ENCODE assay signal across 8 cellular contexts in the genomic region with DNA sequence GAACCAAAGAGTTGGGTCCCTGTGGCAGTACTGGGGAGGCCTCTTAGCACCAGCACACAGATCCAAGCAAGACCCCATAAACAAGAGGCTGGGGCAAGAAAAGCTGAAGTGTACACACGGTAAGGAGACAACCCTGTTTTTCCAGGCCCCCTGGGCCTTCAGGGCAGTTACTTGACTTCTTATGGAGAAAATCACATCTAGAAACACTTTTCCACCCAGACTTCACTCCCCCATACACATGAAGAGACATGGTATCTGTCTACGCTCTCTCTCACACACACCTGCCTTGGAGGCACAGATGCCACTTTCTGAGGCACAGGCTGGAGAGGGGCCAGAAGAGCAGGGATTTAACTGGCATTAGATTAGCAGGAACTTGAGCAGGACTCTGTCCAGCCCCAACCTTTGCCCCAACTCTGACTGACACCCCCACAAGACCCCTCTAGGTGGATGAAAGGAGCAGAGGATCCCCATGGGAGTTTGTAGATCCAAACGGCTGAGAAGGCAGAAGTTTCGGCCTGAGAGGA. TPM values are rescaled to one million over a fixed set of nuclear protein-coding genes. Genes with fewer than 3 reads are reported as not detected.
DNase-seq lines count a peak whose midpoint lies in the region; ATAC-seq, FAIRE-seq and TF ChIP-seq lines count a peak whose summit lies in the region.

No MANE protein-coding gene starts in this region.

- no peak for TF ChIP-seq RAD21 in A549 (conservative IDR thresholded peaks at IDR 0.05 in 1 of 2, IDR thresholded peaks at IDR 0.05 in 1 of 2)

- no peak for TF ChIP-seq POLR2A in A549 (IDR thresholded peaks at IDR 0.05; ENCODE audit: low read length)

- DNase-seq in A549 (ENCODE audit: low read depth in 1 of 2, low spot score in 1 of 2) (no peak), HT-29 (ENCODE audit: low spot score) (peak; percentile 9), mammary epithelial cell (no peak)
- no peak for DNase-seq in activated CD4-positive, CD25-positive, alpha-beta regulatory T cell (lab: John Stamatoyannopoulos, UW)

- H3K9me3 ChIP-seq in A549 (no peaks in the 10 kb centered on the region), mammary epithelial cell (replicated peaks; ENCODE audit: insufficient read depth, low read length) (no peaks in the 10 kb centered on the region), muscle layer of colon (ENCODE audit: low read length) (no peaks in the 10 kb centered on the region)

- in situ Hi-C loops in mammary epithelial cell (cut with MboI; ENCODE audit: low sequenced_read_pairs in 2 of 2): no loop called here

- no peak for ATAC-seq in A549
- ATAC-seq in GM21723 (IDR thresholded peaks at IDR 0.05; ENCODE audit: unreplicated experiment): no peak
- ATAC-seq in HG02885 (IDR thresholded peaks at IDR 0.05; ENCODE audit: poor library complexity, unreplicated experiment): no peak
- ATAC-seq in GM18502 (IDR thresholded peaks at IDR 0.05; ENCODE audit: poor library complexity, unreplicated experiment): no peak

- no peaks in the 10 kb centered on the region for H4K20me1 ChIP-seq in mammary epithelial cell (ENCODE audit: insufficient read depth, low read length)

- H2AFZ ChIP-seq in mammary epithelial cell (ENCODE audit: low read depth, low read length): no peak overlapping the region

- peak overlapping the region; percentile 63 for H3K9ac ChIP-seq in mammary epithelial cell (ENCODE audit: insufficient read depth, low read length)
- peak overlapping the region; percentile 92 for H3K9ac ChIP-seq in muscle layer of colon (ENCODE audit: low read length)

- no TSS peak for BruUV-seq in mammary epithelial cell (replicated peaks; lab: Mats Ljungman, UMichigan)

- dilution Hi-C loops in mammary epithelial cell (cut with HindIII; ENCODE audit: low sequenced_read_pairs): no loop called here

- POLR2A ChIA-PET in A549 (lab: Yijun Ruan, JAX): no interaction called here

- 57% methylated on average over 4 of the region's 4 CpGs for WGBS in A549 (ENCODE audit: missing lambda C conversion rate)
- WGBS in mammary epithelial cell (ENCODE audit: low coverage, missing lambda C conversion rate): 63% methylated on average over 3 of the region's 4 CpGs

- peak overlapping the region; percentile 90 for H3K4me3 ChIP-seq in A549
- peak overlapping the region; percentile 7 to 80 (median 78) for H3K4me3 ChIP-seq in mammary epithelial cell (replicated peaks in 1 of 3; ENCODE audit: insufficient read depth in 1 of 3, low read depth in 2 of 3, low read length in 3 of 3)
- H3K4me3 ChIP-seq in muscle layer of colon (ENCODE audit: low read depth in 1 of 2, low read length in 2 of 2): peak overlapping the region in 1 of 2 donors; percentile 96

- H3K36me3 ChIP-seq in mammary epithelial cell (ENCODE audit: insufficient read depth, low read length): peaks cover 5% of the 10 kb centered on the region
- peaks cover 16% of the 10 kb centered on the region for H3K36me3 ChIP-seq in muscle layer of colon (ENCODE audit: insufficient read depth, low read length)

- intact Hi-C loops in mammary epithelial cell (cut with micrococcal nuclease): no loop called here

- H3K4me1 ChIP-seq in A549: peaks cover 62% of the 10 kb centered on the region
- peaks cover 42% of the 10 kb centered on the region for H3K4me1 ChIP-seq in mammary epithelial cell (ENCODE audit: insufficient read depth, low read length)
- H3K4me1 ChIP-seq in muscle layer of colon (ENCODE audit: insufficient read depth, low read length): peaks cover 43% of the 10 kb centered on the region

- peaks cover 69% of the 10 kb centered on the region for H3K79me2 ChIP-seq in mammary epithelial cell (ENCODE audit: insufficient read depth, low read length)

- H3K4me2 ChIP-seq in A549 (peak overlapping the region; percentile 95), mammary epithelial cell (ENCODE audit: insufficient read depth, low read depth, low read length) (peak overlapping the region; percentile 78)

- H3K27me3 ChIP-seq in mammary epithelial cell (ENCODE audit: insufficient read depth, low read length) (no peaks in the 10 kb centered on the region), muscle layer of colon (ENCODE audit: control insufficient read depth in 1 of 2, insufficient read depth in 2 of 2, low read length in 2 of 2) (no peaks in the 10 kb centered on the region)

- TF ChIP-seq CTCF in A549 (IDR thresholded peaks at IDR 0.05) (no peak), mammary epithelial cell (conservative IDR thresholded peaks at IDR 0.05 in 1 of 2, IDR thresholded peaks at IDR 0.05 in 1 of 2; ENCODE audit: extremely low read depth in 1 of 2, insufficient read depth in 1 of 2, low read depth in 1 of 2, low read length in 2 of 2) (no peak)

- H3K27ac ChIP-seq in A549: peak overlapping the region; percentile 98 to 100
- H3K27ac ChIP-seq in mammary epithelial cell (ENCODE audit: insufficient read depth, low read depth, low read length): no peak overlapping the region
- peak overlapping the region; percentile 90 for H3K27ac ChIP-seq in muscle layer of colon (ENCODE audit: low read depth, low read length)

- CTCF ChIA-PET in A549 (lab: Yijun Ruan, JAX) (interaction anchor here (0.6 to 26.8 kb wide), 2 partner anchors 23 to 307 kb away, joined by 3 to 586 read pairs; partner anchors contain the start of gene MINDY1), mammary epithelial cell (lab: Charles Lee; ENCODE audit: low non-redundant PET) (no interaction called here)

- TF ChIP-seq EP300 in A549 (IDR thresholded peaks at IDR 0.05): no peak

- no peak for FAIRE-seq in A549 (lab: Jason Lieb, UNC)

TF ChIP-seq in A549, 52 proteins besides CTCF, POLR2A, EP300 and RAD21 (continues in another document):
- no peak for TF ChIP-seq ZFP36 (IDR thresholded peaks at IDR 0.05; ENCODE audit: borderline replicate concordance, partially characterized antibody)
- no peak for TF ChIP-seq RCOR1 (IDR thresholded peaks at IDR 0.05; ENCODE audit: low read depth, low read length)
- TF ChIP-seq, protein P1, sequence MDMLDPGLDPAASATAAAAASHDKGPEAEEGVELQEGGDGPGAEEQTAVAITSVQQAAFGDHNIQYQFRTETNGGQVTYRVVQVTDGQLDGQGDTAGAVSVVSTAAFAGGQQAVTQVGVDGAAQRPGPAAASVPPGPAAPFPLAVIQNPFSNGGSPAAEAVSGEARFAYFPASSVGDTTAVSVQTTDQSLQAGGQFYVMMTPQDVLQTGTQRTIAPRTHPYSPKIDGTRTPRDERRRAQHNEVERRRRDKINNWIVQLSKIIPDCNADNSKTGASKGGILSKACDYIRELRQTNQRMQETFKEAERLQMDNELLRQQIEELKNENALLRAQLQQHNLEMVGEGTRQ (IDR thresholded peaks at IDR 0.05): no peak
- TF ChIP-seq HOXB5 (CRISPR knock-in tag; IDR thresholded peaks at IDR 0.05): no peak
- TF ChIP-seq EHMT2 (IDR thresholded peaks at IDR 0.05; ENCODE audit: low read depth): no peak

RNA-seq across cellular contexts. Expression of gene CERS2, which starts 2.2 kb away (rescaled TPM):
- polyA plus RNA-seq in A549 (2011; rRNA removed) (356 and 395 TPM in 2 replicates), A549 (2017; fragmentation: RNase III; extraction: RNeasy Plus Mini Kit Qiagen cat#74134 plus additional on column Dnase treatment) (183 to 196 TPM (median 196 TPM) in 3 replicates), mammary epithelial cell (145 TPM)
- 144 and 210 TPM in 2 replicates for polyA plus RNA-seq in A549 (2012; cell fraction: cytosol; rRNA removed)
- polyA plus RNA-seq in A549 (2012; cell fraction: nucleus; rRNA removed): 118 and 122 TPM in 2 replicates
- 275 and 350 TPM in 2 replicates for polyA minus RNA-seq in A549 (2011; rRNA and poly(A)+ RNA removed)
- total RNA-seq in HT-29 (2014; rRNA removed; shearing (Covaris generic)): 152 and 162 TPM in 2 replicates
- total RNA-seq in mammary epithelial cell: 100 to 1,000 TPM; 113 to 169 TPM
- 269 TPM for polyA minus RNA-seq in mammary epithelial cell

RNA-seq across cellular contexts. Expression of gene ANXA9, which starts 9.6 kb away (rescaled TPM):
- polyA plus RNA-seq in A549 (2011; rRNA removed) (2.2 and 3.3 TPM in 2 replicates), A549 (2017; fragmentation: RNase III; extraction: RNeasy Plus Mini Kit Qiagen cat#74134 plus additional on column Dnase treatment) (1.5 to 2.1 TPM (median 1.7 TPM) in 3 replicates), mammary epithelial cell (1.1 TPM)
- 1.1 and 1.6 TPM in 2 replicates for polyA plus RNA-seq in A549 (2012; cell fraction: cytosol; rRNA removed)
- polyA plus RNA-seq in A549 (2012; cell fraction: nucleus; rRNA removed): 2.3 and 2.7 TPM in 2 replicates
- 6.1 and 7.8 TPM in 2 replicates for polyA minus RNA-seq in A549 (2011; rRNA and poly(A)+ RNA removed)
- total RNA-seq in HT-29 (2014; rRNA removed; shearing (Covaris generic)): 49.4 and 50.4 TPM in 2 replicates
- total RNA-seq in mammary epithelial cell: 1 to 10 TPM in 1 of 2 donors, under 1 TPM in 1; 0.67 to 1.5 TPM
- not detected for polyA minus RNA-seq in mammary epithelial cell

RNA-seq across cellular contexts. Expression of gene MINDY1, which starts 34.2 kb away (rescaled TPM):
- polyA plus RNA-seq in A549 (2011; rRNA removed) (5.2 and 7.9 TPM in 2 replicates), A549 (2017; fragmentation: RNase III; extraction: RNeasy Plus Mini Kit Qiagen cat#74134 plus additional on column Dnase treatment) (4.0 to 4.8 TPM (median 4.8 TPM) in 3 replicates), mammary epithelial cell (16.5 TPM)
- 3.0 and 3.8 TPM in 2 replicates for polyA plus RNA-seq in A549 (2012; cell fraction: cytosol; rRNA removed)
- 7.3 and 8.9 TPM in 2 replicates for polyA plus RNA-seq in A549 (2012; cell fraction: nucleus; rRNA removed)
- 10.1 and 10.7 TPM in 2 replicates for polyA minus RNA-seq in A549 (2011; rRNA and poly(A)+ RNA removed)
- 19.5 and 19.8 TPM in 2 replicates for total RNA-seq in HT-29 (2014; rRNA removed; shearing (Covaris generic))
- total RNA-seq in mammary epithelial cell: 10 to 100 TPM; 17.6 to 30.2 TPM
- 37.4 TPM for polyA minus RNA-seq in mammary epithelial cell

RNA-seq across cellular contexts. Expression of gene PRUNE1, which starts 35.8 kb away (rescaled TPM):
- polyA plus RNA-seq in A549 (2011; rRNA removed): 27.0 and 27.5 TPM in 2 replicates
- 10.9 and 12.7 TPM in 2 replicates for polyA plus RNA-seq in A549 (2012; cell fraction: cytosol; rRNA removed)
- polyA plus RNA-seq in A549 (2012; cell fraction: nucleus; rRNA removed): 7.7 and 9.5 TPM in 2 replicates
- polyA plus RNA-seq in A549 (2017; fragmentation: RNase III; extraction: RNeasy Plus Mini Kit Qiagen cat#74134 plus additional on column Dnase treatment): 11.1 to 11.9 TPM (median 11.1 TPM) in 3 replicates
- polyA minus RNA-seq in A549 (2011; rRNA and poly(A)+ RNA removed): 21.1 and 21.7 TPM in 2 replicates
- 9.3 and 15.4 TPM in 2 replicates for total RNA-seq in HT-29 (2014; rRNA removed; shearing (Covaris generic))
- total RNA-seq in mammary epithelial cell: 10 to 100 TPM in 1 of 2 donors, 1 to 10 TPM in 1; 9.4 to 16.3 TPM
- 12.2 TPM for polyA plus RNA-seq in mammary epithelial cell
- 31.7 TPM for polyA minus RNA-seq in mammary epithelial cell

RNA-seq across cellular contexts. Expression of gene SETDB1, which starts 46.3 kb away (rescaled TPM):
- 48.8 and 56.9 TPM in 2 replicates for polyA plus RNA-seq in A549 (2011; rRNA removed)
- polyA plus RNA-seq in A549 (2012; cell fraction: cytosol; rRNA removed): 16.8 and 18.9 TPM in 2 replicates
- 32.0 and 46.3 TPM in 2 replicates for polyA plus RNA-seq in A549 (2012; cell fraction: nucleus; rRNA removed)
- polyA plus RNA-seq in A549 (2017; fragmentation: RNase III; extraction: RNeasy Plus Mini Kit Qiagen cat#74134 plus additional on column Dnase treatment): 25.1 to 27.6 TPM (median 25.2 TPM) in 3 replicates
- 55.3 and 58.4 TPM in 2 replicates for polyA minus RNA-seq in A549 (2011; rRNA and poly(A)+ RNA removed)
- 23.6 and 29.2 TPM in 2 replicates for total RNA-seq in HT-29 (2014; rRNA removed; shearing (Covaris generic))
- total RNA-seq in mammary epithelial cell: 10 to 100 TPM; 30.3 TPM
- polyA plus RNA-seq in mammary epithelial cell: 21.0 TPM
- 48.0 TPM for polyA minus RNA-seq in mammary epithelial cell

Comparison
In these comparisons a context has a peak if more than half of its experiments do, and no peak if none do; other contexts are left out.
1. RNA of gene ANXA9, which starts 9.6 kb away (total RNA-seq): 49.4 to 50.4 TPM in HT-29; 0.67 to 1.5 TPM in mammary epithelial cell; every median in the first group is over 10 times any median in the second.